In genomic region chr21:36149788-36150187, GRCh38 we compare ENCODE assay signal across 10 cellular contexts. TPM values are rescaled to one million over a fixed set of nuclear protein-coding genes. Genes with fewer than 3 reads are reported as not detected.
DNase-seq lines count a peak whose midpoint lies in the region; ATAC-seq and TF ChIP-seq lines count a peak whose summit lies in the region.
"Had no signal": no experiment of that assay in that cellular context is flagged by ENCODE, and none has a peak within 500 bp of the region (broad histone marks: within the 10 kb centered on the region; RNA-seq: fewer than 3 reads in every experiment).

No MANE protein-coding gene starts in this region.

- H3K4me3 ChIP-seq in heart right ventricle (peak overlapping the region in 1 of 10 donors; percentile 8), adrenal gland (no peak overlapping the region), muscle layer of colon (ENCODE audit: low read depth in 1 of 2, low read length in 2 of 2) (no peak overlapping the region), upper lobe of right lung (no peak overlapping the region)

- 96 to 98% methylated on average over 4 of the region's 4 CpGs for WGBS in heart right ventricle, 2 donors
- WGBS in adrenal gland, 4 donors = 80 to 88% (median 84%) methylated on average over 4 of the region's 4 CpGs

- H3K4me1 ChIP-seq in heart right ventricle (peaks cover 4 to 22% (median 17%) of the 10 kb centered on the region in 9 donors), adrenal gland (replicated peaks in 1 of 2) (peaks cover 0 to 15% of the 10 kb centered on the region in 2 donors), muscle layer of colon (ENCODE audit: insufficient read depth, low read length) (peaks cover 16% of the 10 kb centered on the region), upper lobe of right lung (peaks cover 18% of the 10 kb centered on the region)

- H3K36me3 ChIP-seq in heart right ventricle = peaks cover 0 to 20% (median 0%) of the 10 kb centered on the region in 9 donors
- H3K36me3 ChIP-seq in adrenal gland (replicated peaks in 1 of 2) = no peaks in the 10 kb centered on the region
- no peaks in the 10 kb centered on the region for H3K36me3 ChIP-seq in muscle layer of colon (ENCODE audit: insufficient read depth, low read length)
- no peaks in the 10 kb centered on the region for H3K36me3 ChIP-seq in upper lobe of right lung

- DNase-seq in heart right ventricle (no peak), left cardiac atrium (no peak), adrenal gland (no peak), upper lobe of right lung (peak; percentile 77), islet precursor cell (no peak), hepatic stellate cell (ENCODE audit: low spot score) (no peak), NCI-H82 (lab: John Stamatoyannopoulos, UW) (no peak)
- DNase-seq: effector CD8-positive, alpha-beta T cell; NCI-H510A treated with DMSO at 0.1 percent for 48 hours had no signal

- H3K9ac ChIP-seq in muscle layer of colon (ENCODE audit: low read length) = no peak overlapping the region

- H3K9me3 ChIP-seq in heart right ventricle (peaks cover 0 to 10% (median 0%) of the 10 kb centered on the region in 11 donors), adrenal gland (replicated peaks in 1 of 3) (no peaks in the 10 kb centered on the region), muscle layer of colon (ENCODE audit: low read length) (no peaks in the 10 kb centered on the region), upper lobe of right lung (no peaks in the 10 kb centered on the region)

- H3K27ac ChIP-seq in heart right ventricle (peak overlapping the region in 9 of 10 donors; percentile 61 to 91 (median 71)), adrenal gland (peak overlapping the region in 4 of 5 donors; percentile 2 to 79 (median 33)), muscle layer of colon (ENCODE audit: low read depth, low read length) (peak overlapping the region; percentile 24), upper lobe of right lung (peak overlapping the region; percentile 62)

- no peaks in the 10 kb centered on the region for H3K27me3 ChIP-seq in heart right ventricle
- no peaks in the 10 kb centered on the region for H3K27me3 ChIP-seq in adrenal gland
- no peaks in the 10 kb centered on the region for H3K27me3 ChIP-seq in muscle layer of colon (ENCODE audit: control insufficient read depth in 1 of 2, insufficient read depth in 2 of 2, low read length in 2 of 2)
- H3K27me3 ChIP-seq in upper lobe of right lung = no peaks in the 10 kb centered on the region

- no peak for TF ChIP-seq POLR2A in adrenal gland (IDR thresholded peaks at IDR 0.05)

- intact Hi-C loops in heart right ventricle (cut with DNase I) (loop anchor here in 6 of 10 donors (5.0 to 10.0 kb wide), 6 partner anchors 55 to 178 kb away; partner anchors contain the start of gene MORC3 (in 3 of the 6)), left cardiac atrium (cut with DNase I) (loop anchor here in 1 of 2 donors (10.0 kb wide), 1 partner anchor 175 kb away; the partner anchor contains the start of gene MORC3), adrenal gland (cut with DNase I) (loop anchor here in 1 of 2 donors (10.0 kb wide), 1 partner anchor 55 kb away; no protein-coding TSS in a partner anchor), upper lobe of right lung (cut with DNase I) (loop anchor here (10.0 kb wide), 1 partner anchor 175 kb away; the partner anchor contains the start of gene MORC3)

- ATAC-seq in heart right ventricle (peak in 1 of 8 donors; percentile 15), left cardiac atrium (no peak), upper lobe of right lung (peak; percentile 12)

- TF ChIP-seq CTCF in heart right ventricle (IDR thresholded peaks at IDR 0.05) (no peak), adrenal gland (IDR thresholded peaks at IDR 0.05) (no peak), upper lobe of right lung (IDR thresholded peaks at IDR 0.05) (no peak)

RNA-seq across cellular contexts. Expression of gene DOP1B, which starts 6.8 kb away (rescaled TPM):
- total RNA-seq in heart right ventricle (10 to 100 TPM; 11.4 to 21.2 (median 15.2) TPM), left cardiac atrium (1 to 10 TPM; 6.5 to 7.0 TPM), adrenal gland (10 to 100 TPM in 3 of 8 donors, 1 to 10 TPM in 5; 6.1 to 39.1 (median 8.7) TPM), upper lobe of right lung (19.0 TPM)
- polyA plus RNA-seq in heart right ventricle (1 to 10 TPM; 2.3 to 6.4 TPM), adrenal gland (1 to 10 TPM; 1.3 to 5.1 (median 1.9) TPM)

RNA-seq across cellular contexts. Expression of gene CBR3, which starts 14.9 kb away (rescaled TPM):
- 1 to 10 TPM in 9 of 10 donors, under 1 TPM in 1; 0.99 to 5.8 (median 1.8) TPM for total RNA-seq in heart right ventricle
- 10 to 100 TPM in 1 of 2 donors, 1 to 10 TPM in 1; 3.7 to 10.4 TPM for polyA plus RNA-seq in heart right ventricle
- total RNA-seq in left cardiac atrium = 1 to 10 TPM; 4.9 to 7.5 TPM
- total RNA-seq in adrenal gland = 10 to 100 TPM in 1 of 8 donors, 1 to 10 TPM in 7; 1.1 to 10.7 (median 2.8) TPM
- 1 to 10 TPM; 1.3 to 8.5 (median 5.3) TPM for polyA plus RNA-seq in adrenal gland
- 4.1 TPM for total RNA-seq in upper lobe of right lung
